Comparison of ENCODE assay signal across 17 cellular contexts in genomic region chr11:29280452-29280851, GRCh38.
DNase-seq lines count a peak whose midpoint lies in the region; ATAC-seq and TF ChIP-seq lines count a peak whose summit lies in the region.
"Had no signal": no experiment of that assay in that cellular context is flagged by ENCODE, and none has a peak within 500 bp of the region (broad histone marks: within the 10 kb centered on the region; RNA-seq: fewer than 3 reads in every experiment).

No MANE protein-coding gene starts in this region.

- H3K4me1 ChIP-seq in H9 (ENCODE audit: insufficient read depth, low read length) (no peaks in the 10 kb centered on the region), trophoblast cell (ENCODE audit: control insufficient read depth in 1 of 2, insufficient read depth in 2 of 2, low read length in 2 of 2) (no peaks in the 10 kb centered on the region)
- H3K4me1 ChIP-seq: psoas muscle, upper lobe of left lung had no signal

- H2AFZ ChIP-seq in H9 (ENCODE audit: low read length) (no peak overlapping the region), trophoblast cell (ENCODE audit: insufficient read depth, low read length, poor library complexity) (no peak overlapping the region)

- no peaks in the 10 kb centered on the region for H3K36me3 ChIP-seq in trophoblast cell (ENCODE audit: control insufficient read depth in 1 of 2, insufficient read depth in 2 of 2, low read length in 2 of 2)
- H3K36me3 ChIP-seq: upper lobe of left lung had no signal

- no peaks in the 10 kb centered on the region for H3K9me3 Mint-ChIP-seq in H9
- H3K9me3 Mint-ChIP-seq: dendritic cell treated with granulocyte-macrophage colony-stimulating factor and Interleukin-4, amounts not matched to agents 40 ng/mL and 50 ng/mL, for 4 days had no signal

- H3K23ac ChIP-seq in H9 (ENCODE audit: insufficient read length, low read depth, low read length) (no peak overlapping the region), trophoblast cell (ENCODE audit: low read length) (no peak overlapping the region)

- H3K36me3 Mint-ChIP-seq in H9 (ENCODE audit: insufficient read depth in 1 of 3, low read depth in 3 of 3): no peaks in the 10 kb centered on the region

- H4K8ac ChIP-seq in H9 (replicated peaks; ENCODE audit: insufficient read length, low read depth, low read length) (no peak overlapping the region), trophoblast cell (ENCODE audit: low read depth, low read length) (no peak overlapping the region)

- peak; percentile 58 for ATAC-seq in GM21423 (IDR thresholded peaks at IDR 0.05; ENCODE audit: unreplicated experiment)
- ATAC-seq: psoas muscle, T-helper 17 cell had no signal

- H3K23me2 ChIP-seq in H9 (ENCODE audit: insufficient read length, low read depth, low read length, poor library complexity, severe bottlenecking): no peaks in the 10 kb centered on the region

- no peaks in the 10 kb centered on the region for H4K20me1 ChIP-seq in H9 (ENCODE audit: control insufficient read depth, insufficient read depth, insufficient read length)

- H2AK5ac ChIP-seq in H9 (ENCODE audit: insufficient read length, low read length) (no peak overlapping the region), trophoblast cell (ENCODE audit: low read length) (no peak overlapping the region)

- H3K4me2 ChIP-seq in H9 (ENCODE audit: insufficient read depth, insufficient read length, low read length) (no peak overlapping the region), trophoblast cell (ENCODE audit: low read length) (no peak overlapping the region)

- H2BK120ac ChIP-seq in H9 (ENCODE audit: low read depth, low read length, poor library complexity, severe bottlenecking) (no peak overlapping the region), trophoblast cell (ENCODE audit: insufficient read depth, low read length, poor library complexity) (no peak overlapping the region)

- H3K4me3 ChIP-seq in trophoblast cell (ENCODE audit: low read depth, low read length): no peak overlapping the region
- H3K4me3 ChIP-seq: psoas muscle, upper lobe of left lung had no signal

- no peaks in the 10 kb centered on the region; the same call in 1 of the 2 replicates for H3K27me3 Mint-ChIP-seq in H9 (ENCODE audit: low read depth)
- H3K27me3 Mint-ChIP-seq: dendritic cell treated with granulocyte-macrophage colony-stimulating factor and Interleukin-4, amounts not matched to agents 40 ng/mL and 50 ng/mL, for 4 days; T-helper 17 cell had no signal

- H3K18ac ChIP-seq in H9 (ENCODE audit: insufficient read length, low read depth, low read length) (no peak overlapping the region), trophoblast cell (ENCODE audit: low read length) (no peak overlapping the region)

- no CpG with 5 or more reads among the region's 2 CpGs for WGBS in H9 (ENCODE audit: extremely low coverage, insufficient read length, low lambda C conversion rate)
- no CpG with 5 or more reads among the region's 2 CpGs for WGBS in trophoblast cell (ENCODE audit: extremely low coverage, insufficient coverage, insufficient read length)

- H3K4me3 Mint-ChIP-seq in H9: no peak overlapping the region
- H3K4me3 Mint-ChIP-seq: dendritic cell treated with granulocyte-macrophage colony-stimulating factor and Interleukin-4, amounts not matched to agents 40 ng/mL and 50 ng/mL, for 4 days; T-helper 17 cell had no signal

- no peak overlapping the region for H2BK15ac ChIP-seq in H9 (ENCODE audit: low read depth, low read length)

- H3K9me3 ChIP-seq in H9 (ENCODE audit: control insufficient read depth, low read depth, low read length) (no peaks in the 10 kb centered on the region), trophoblast cell (ENCODE audit: insufficient read depth, low read depth, low read length) (no peaks in the 10 kb centered on the region)
- H3K9me3 ChIP-seq: psoas muscle, upper lobe of left lung had no signal

- peaks cover 0 to 4% of the 10 kb centered on the region in 2 experiments; a peak in 2 of 4 replicates for H3K4me1 Mint-ChIP-seq in H9
- H3K4me1 Mint-ChIP-seq: T-helper 17 cell had no signal

- H4K91ac ChIP-seq in H9 (ENCODE audit: insufficient read length, low read depth, low read length) (no peak overlapping the region), trophoblast cell (ENCODE audit: low read depth, low read length) (no peak overlapping the region)

- DNase-seq in ACHN: peak; percentile 26
- peak; percentile 17 for DNase-seq in NCI-H774 (lab: John Stamatoyannopoulos, UW)
- DNase-seq in epithelial cell of prostate (ENCODE audit: low read depth, low spot score): peak; percentile 59
- no peak for DNase-seq in amygdala (lab: John Stamatoyannopoulos, UW)
- DNase-seq in H9: no peak
- DNase-seq in NCI-H345 (lab: John Stamatoyannopoulos, UW): no peak
- DNase-seq in trophoblast cell: no peak
- DNase-seq: activated CD4-positive, alpha-beta T cell treated with anti-CD3 and anti-CD28 coated beads for 48 hours; activated T-cell treated with anti-CD3 and anti-CD28 coated beads, Interleukin-2, amount 50 U/mL, for 1 hour; COR-L47; MM.1S; OCI-M1; psoas muscle; T-helper 17 cell; upper lobe of left lung had no signal

- H3K27me3 ChIP-seq in H9 (ENCODE audit: insufficient read depth, low read length) (no peaks in the 10 kb centered on the region), trophoblast cell (ENCODE audit: insufficient read depth, low read length) (no peaks in the 10 kb centered on the region)
- H3K27me3 ChIP-seq: upper lobe of left lung had no signal

- H3K9ac ChIP-seq in H9 (ENCODE audit: extremely low read depth, insufficient read length, low read length) (no peak overlapping the region), trophoblast cell (ENCODE audit: low read length) (no peak overlapping the region)

- peak overlapping the region; percentile 31 for H3K27ac ChIP-seq in epithelial cell of prostate
- H3K27ac ChIP-seq in H9 (ENCODE audit: insufficient read length, low read depth, low read length): no peak overlapping the region
- no peak overlapping the region for H3K27ac ChIP-seq in trophoblast cell (ENCODE audit: low read depth, low read length)
- H3K27ac ChIP-seq: psoas muscle, upper lobe of left lung had no signal

- H3K56ac ChIP-seq in H9 (ENCODE audit: insufficient read length, low read depth, low read length): no peak overlapping the region

- H2BK5ac ChIP-seq in H9 (ENCODE audit: insufficient read length, low read length): no peak overlapping the region
- no peak overlapping the region for H2BK5ac ChIP-seq in trophoblast cell (ENCODE audit: low read depth, low read length, poor library complexity)

- H2BK12ac ChIP-seq in H9 (ENCODE audit: insufficient read length, low read depth, low read length): no peak overlapping the region
- H2BK12ac ChIP-seq in trophoblast cell (ENCODE audit: low read length): no peak overlapping the region

- H3K4ac ChIP-seq in H9 (ENCODE audit: low read depth, low read length): no peak overlapping the region
- no peak overlapping the region for H3K4ac ChIP-seq in trophoblast cell (ENCODE audit: low read depth, low read length)

- in situ Hi-C loops in ACHN (cut with HindIII; ENCODE audit: low pct_ligation_motif_present, low pct_unique_long_range_greater_than_20kb, low sequenced_read_pairs): no loop called here

- H3T11ph ChIP-seq in H9 (ENCODE audit: low read length): no peak overlapping the region

- H4K12ac ChIP-seq in trophoblast cell (ENCODE audit: low read depth, low read length): no peak overlapping the region

- H3K14ac ChIP-seq in H9 (ENCODE audit: insufficient read depth, low read length) (no peak overlapping the region), trophoblast cell (ENCODE audit: low read length) (no peak overlapping the region)

- TF ChIP-seq CTCF in H9 (conservative IDR thresholded peaks at IDR 0.05): no peak

- H3K79me2 ChIP-seq in H9 (ENCODE audit: insufficient read depth, low read length) (no peaks in the 10 kb centered on the region), trophoblast cell (ENCODE audit: control insufficient read depth, insufficient read depth, low read length, poor library complexity) (no peaks in the 10 kb centered on the region)

- H4K5ac ChIP-seq in H9 (ENCODE audit: insufficient read length, low read depth, low read length): no peak overlapping the region

- H3K27ac Mint-ChIP-seq in H9: no peak overlapping the region
- H3K27ac Mint-ChIP-seq: dendritic cell treated with granulocyte-macrophage colony-stimulating factor and Interleukin-4, amounts not matched to agents 40 ng/mL and 50 ng/mL, for 4 days; T-helper 17 cell had no signal

- H3K79me1 ChIP-seq in H9 (ENCODE audit: insufficient read depth, low read depth, low read length, poor library complexity, severe bottlenecking) (no peaks in the 10 kb centered on the region), trophoblast cell (ENCODE audit: low read length) (no peaks in the 10 kb centered on the region)

- H2BK20ac ChIP-seq in H9 (ENCODE audit: low read depth, low read length, poor library complexity, severe bottlenecking): no peak overlapping the region

Comparison
In these comparisons a context has a peak if more than half of its experiments do, and no peak if none do; other contexts are left out.
1. DNase-seq: peak in ACHN (single experiment), NCI-H774 (single experiment) and epithelial cell of prostate (single experiment); none in amygdala (0 of 56), H9 (single experiment), NCI-H345 (single experiment) and trophoblast cell (0 of 2).